ENCODE assay signal across 13 cellular contexts in genomic region chr2:28631514-28632206, GRCh38.
"Had no signal": no experiment of that assay in that cellular context is flagged by ENCODE, and none has a peak within 500 bp of the region (broad histone marks: within the 10 kb centered on the region; RNA-seq: fewer than 3 reads in every experiment).

No MANE protein-coding gene starts in this region.

- H3K4me3 ChIP-seq: SJCRH30 had no signal

- H3K36me3 ChIP-seq: SJCRH30 had no signal

- DNase-seq: activated CD4-positive, alpha-beta memory T cell treated with anti-CD3 and anti-CD28 coated beads, Interleukin-2, amount 10 ng/mL, durations not matched to agents 7 days and 5 days; activated CD4-positive, alpha-beta T cell treated with anti-CD3 and anti-CD28 coated beads for 1 hour; activated CD8-positive, alpha-beta memory T cell treated with anti-CD3 and anti-CD28 coated beads, Interleukin-2, amount 50 U/mL, for 4 hours; activated naive CD4-positive, alpha-beta T cell; caudate nucleus; cortex of kidney; effector CD8-positive, alpha-beta T cell; nephron progenitor cell; SJCRH30; stimulated activated CD4-positive, alpha-beta T cell treated with anti-CD3 and anti-CD28 coated beads, Interleukin-4, amount 100 ng/mL, for 24 hours; stimulated activated naive CD8-positive, alpha-beta T cell treated with anti-CD3 and anti-CD28 coated beads, Interleukin-15, amount 100 ng/mL, for 72 hours; SW 1271 had no signal

- H3K9me3 ChIP-seq: SJCRH30 had no signal

- H3K4me3 Mint-ChIP-seq: activated CD4-positive, alpha-beta memory T cell treated with anti-CD3 and anti-CD28 coated beads, Interleukin-2, amount 10 ng/mL, durations not matched to agents 7 days and 5 days; memory B cell; nephron progenitor cell; stimulated activated naive CD8-positive, alpha-beta T cell treated with anti-CD3 and anti-CD28 coated beads, Interleukin-15, amount 100 ng/mL, for 72 hours had no signal

- H3K9me3 Mint-ChIP-seq: activated CD4-positive, alpha-beta memory T cell treated with anti-CD3 and anti-CD28 coated beads, Interleukin-2, amount 10 ng/mL, durations not matched to agents 7 days and 5 days; memory B cell; nephron progenitor cell; stimulated activated naive CD8-positive, alpha-beta T cell treated with anti-CD3 and anti-CD28 coated beads, Interleukin-15, amount 100 ng/mL, for 72 hours had no signal

- H3K36me3 Mint-ChIP-seq: memory B cell had no signal

- H3K27me3 ChIP-seq: SJCRH30 had no signal

- H3K27ac ChIP-seq: SJCRH30 had no signal

- H3K27me3 Mint-ChIP-seq: activated CD4-positive, alpha-beta memory T cell treated with anti-CD3 and anti-CD28 coated beads, Interleukin-2, amount 10 ng/mL, durations not matched to agents 7 days and 5 days; memory B cell; stimulated activated naive CD8-positive, alpha-beta T cell treated with anti-CD3 and anti-CD28 coated beads, Interleukin-15, amount 100 ng/mL, for 72 hours had no signal

- H3K27ac Mint-ChIP-seq: activated CD4-positive, alpha-beta memory T cell treated with anti-CD3 and anti-CD28 coated beads, Interleukin-2, amount 10 ng/mL, durations not matched to agents 7 days and 5 days; memory B cell; nephron progenitor cell had no signal

- ATAC-seq: stimulated activated naive CD8-positive, alpha-beta T cell treated with anti-CD3 and anti-CD28 coated beads, Interleukin-15, amount 100 ng/mL, for 72 hours had no signal

- H3K4me1 Mint-ChIP-seq: memory B cell; stimulated activated naive CD8-positive, alpha-beta T cell treated with anti-CD3 and anti-CD28 coated beads, Interleukin-15, amount 100 ng/mL, for 72 hours had no signal
